5 cellular contexts compared by ENCODE assay signal in genomic region chr7:126511046-126511445, GRCh38.
"Had no signal": no experiment of that assay in that cellular context is flagged by ENCODE, and none has a peak within 500 bp of the region (broad histone marks: within the 10 kb centered on the region; RNA-seq: fewer than 3 reads in every experiment).

No MANE protein-coding gene starts in this region.

- DNase-seq: H9, HCEC 1CT, IMR-90 had no signal

- H3K9me3 Mint-ChIP-seq: GM23338 had no signal

- H3K4me3 Mint-ChIP-seq: GM23338, H9 had no signal

- H3K27ac Mint-ChIP-seq: GM23338, H9 had no signal

- ATAC-seq: GM23338, K562 had no signal
